In genomic region chr1:160884579-160884978, GRCh38 we compare ENCODE assay signal across 13 cellular contexts. TPM values are rescaled to one million over a fixed set of nuclear protein-coding genes. Genes with fewer than 3 reads are reported as not detected.
A peak's percentile ranks its signal among the peaks of the same experiment; 100 is the strongest.
DNase-seq lines count a peak whose midpoint lies in the region; ATAC-seq, FAIRE-seq and TF ChIP-seq lines count a peak whose summit lies in the region.
"Had no signal": no experiment of that assay in that cellular context is flagged by ENCODE, and none has a peak within 500 bp of the region (broad histone marks: within the 10 kb centered on the region; RNA-seq: fewer than 3 reads in every experiment).

No MANE protein-coding gene starts in this region.

- ATAC-seq in HG02973 (IDR thresholded peaks at IDR 0.05; ENCODE audit: unreplicated experiment) = no peak

- H3K9me3 ChIP-seq in testis (no peaks in the 10 kb centered on the region), ovary (no peaks in the 10 kb centered on the region)

- TF ChIP-seq CTCF in bronchial epithelial cell (IDR thresholded peaks at IDR 0.05; ENCODE audit: insufficient read depth, low read length, severe bottlenecking) (peak; percentile 14), testis (IDR thresholded peaks at IDR 0.05) (peak in 2 of 3 experiments; percentile 36 to 54), ovary (IDR thresholded peaks at IDR 0.05) (no peak)

- peak; percentile 18 for FAIRE-seq in bronchial epithelial cell (lab: Jason Lieb, UNC)

- H3K4me3 ChIP-seq in bronchial epithelial cell (ENCODE audit: low read depth, low read length) (no peak overlapping the region), testis (no peak overlapping the region), ovary (no peak overlapping the region)
- H3K4me3 ChIP-seq: cardiac muscle cell, skin epidermis had no signal

- no peaks in the 10 kb centered on the region for H3K36me3 ChIP-seq in bronchial epithelial cell (ENCODE audit: control insufficient read depth, insufficient read depth, low read length)
- H3K36me3 ChIP-seq in testis (ENCODE audit: low read depth, missing control alignments) = no peaks in the 10 kb centered on the region
- no peaks in the 10 kb centered on the region for H3K36me3 ChIP-seq in ovary
- H3K36me3 ChIP-seq: cardiac muscle cell had no signal

- 69 to 81% methylated on average over 6 of the region's 6 CpGs for WGBS in testis, 2 donors
- WGBS in ovary, 3 donors = 60 to 91% (median 87%) methylated on average over 6 of the region's 6 CpGs

- H3K27ac ChIP-seq in testis (no peak overlapping the region), ovary (no peak overlapping the region)
- H3K27ac ChIP-seq: cardiac muscle cell, skin epidermis had no signal

- no peak for TF ChIP-seq POLR2A in testis (IDR thresholded peaks at IDR 0.05)
- TF ChIP-seq POLR2A in ovary (IDR thresholded peaks at IDR 0.05) = no peak

- intact Hi-C loops in testis (cut with DNase I; ENCODE audit: low total_unique reads) (no loop called here), ovary (cut with DNase I) (no loop called here)

- H3K4me1 ChIP-seq in testis = no peaks in the 10 kb centered on the region
- no peaks in the 10 kb centered on the region for H3K4me1 ChIP-seq in ovary (ENCODE audit: insufficient read depth)

- DNase-seq in NCI-H82 (lab: John Stamatoyannopoulos, UW) (peak; percentile 43), NCI-H82 treated with DMSO at 0.1 percent for 48 hours (lab: John Stamatoyannopoulos, UW; ENCODE audit: unreplicated experiment) (no peak), HT-29 (ENCODE audit: low spot score) (peak; percentile 39), bronchial epithelial cell (ENCODE audit: low read depth) (peak; percentile 4), testis (peak; percentile 25), ovary (no peak), SKM-1 (lab: John Stamatoyannopoulos, UW; ENCODE audit: unreplicated experiment) (no peak)
- DNase-seq: midbrain, NCI-H2227 treated with DMSO at 0.1 percent for 48 hours had no signal

- no peak for TF ChIP-seq EP300 in ovary (IDR thresholded peaks at IDR 0.05)

- H3K27me3 ChIP-seq in bronchial epithelial cell (ENCODE audit: control insufficient read depth, insufficient read depth, low read length) (no peaks in the 10 kb centered on the region), testis (no peaks in the 10 kb centered on the region), ovary (no peaks in the 10 kb centered on the region)

RNA-seq across cellular contexts. Expression of gene ITLN1, which starts 0.4 kb away (rescaled TPM):
- total RNA-seq in HT-29 (2014; rRNA removed; shearing (Covaris generic)) = not detected in 2 replicates
- total RNA-seq in bronchial epithelial cell (not detected in 2 replicates), testis (1 to 10 TPM; 2.3 to 8.8 TPM), ovary (1,000 to 10,000 TPM in 1 of 7 donors, 10 to 100 TPM in 1, 1 to 10 TPM in 4, under 1 TPM in 1; 0.48 to 1,183 (median 2.0) TPM)
- polyA plus RNA-seq in testis (ENCODE audit: insufficient read depth, low read depth, low replicate concordance) (45.8 TPM), ovary (10 to 100 TPM in 1 of 2 donors, 1 to 10 TPM in 1; 4.5 to 44.1 TPM)
- total RNA-seq: cardiac muscle cell; T-helper 1 cell treated with Interleukin-12 subunit alpha and Interleukin-12 subunit beta and Interleukin-4 antibody, amounts not matched to agents 30 ng/mL and 1 ng/mL, for 36 hours had no signal

RNA-seq across cellular contexts. Expression of gene CD244, which starts 21.9 kb away (rescaled TPM):
- total RNA-seq in HT-29 (2014; rRNA removed; shearing (Covaris generic)) = not detected in 2 replicates
- total RNA-seq in bronchial epithelial cell = under 0.01 TPM in 2 replicates
- 1 to 10 TPM; 1.4 to 2.3 TPM for total RNA-seq in testis
- polyA plus RNA-seq in testis (ENCODE audit: insufficient read depth, low read depth, low replicate concordance) = 2.4 TPM
- total RNA-seq in ovary = 1 to 10 TPM in 2 of 7 donors, under 1 TPM in 5; 0.45 to 3.1 (median 0.51) TPM
- 1 to 10 TPM in 1 of 2 donors, under 1 TPM in 1; 0.75 to 2.8 TPM for polyA plus RNA-seq in ovary
- total RNA-seq: cardiac muscle cell had no signal

Comparison
In these comparisons a context has a peak if more than half of its experiments do, and no peak if none do; other contexts are left out.
1. DNase-seq: peak in NCI-H82 (single experiment), HT-29 (single experiment), bronchial epithelial cell (single experiment) and testis (single experiment); none in NCI-H82 treated with DMSO at 0.1 percent for 48 hours (single experiment), ovary (0 of 5) and SKM-1 (single experiment).
2. CTCF ChIP-seq: peak in bronchial epithelial cell (single experiment) and testis (2 of 3); none in ovary (0 of 3).